ENCODE assay signal across 9 cellular contexts in genomic region chr19:1264801-1265610, GRCh38. TPM values are rescaled to one million over a fixed set of nuclear protein-coding genes. Genes with fewer than 3 reads are reported as not detected.
DNase-seq lines count a peak whose midpoint lies in the region; ATAC-seq and TF ChIP-seq lines count a peak whose summit lies in the region.
"Had no signal": no experiment of that assay in that cellular context is flagged by ENCODE, and none has a peak within 500 bp of the region (broad histone marks: within the 10 kb centered on the region; RNA-seq: fewer than 3 reads in every experiment).

No MANE protein-coding gene starts in this region.

- TF ChIP-seq CTCF in DOHH2 (IDR thresholded peaks at IDR 0.05; ENCODE audit: low read depth, low read length, poor library complexity, severe bottlenecking) (no peak), WERI-Rb-1 (IDR thresholded peaks at IDR 0.05; ENCODE audit: low read depth, low read length) (no peak)

- DNase-seq in NCI-H226 (peak; percentile 94), memory B cell (ENCODE audit: low spot score in 2 of 2) (peak; percentile 77 to 78), ureter (ENCODE audit: low spot score) (peak; percentile 80), WERI-Rb-1 (no peak)

- peak overlapping the region; percentile 95 for H3K27ac ChIP-seq in DOHH2 (ENCODE audit: low read depth, low read length)
- H3K27ac ChIP-seq in cingulate gyrus (ENCODE audit: low read depth, low read length) = peak overlapping the region; percentile 54
- H3K27ac ChIP-seq in WERI-Rb-1 = no peak overlapping the region
- H3K27ac ChIP-seq: KMS-11 had no signal

- H3K9me3 Mint-ChIP-seq in memory B cell = no peaks in the 10 kb centered on the region

- peaks cover 55% of the 10 kb centered on the region for H3K4me1 Mint-ChIP-seq in memory B cell

- peaks cover 42% of the 10 kb centered on the region for H3F3A ChIP-seq in DOHH2 (ENCODE audit: control insufficient read depth, insufficient read depth)

- H3K27me3 Mint-ChIP-seq in memory B cell = no peaks in the 10 kb centered on the region

- H3K27me3 ChIP-seq in DOHH2 (ENCODE audit: control insufficient read depth, low read length) (no peaks in the 10 kb centered on the region; the same call in 1 of the 2 replicates), WERI-Rb-1 (ENCODE audit: insufficient read depth, low read depth, severe bottlenecking) (no peaks in the 10 kb centered on the region)

- ATAC-seq in memory B cell (ENCODE audit: low read depth) = peak; percentile 24
- ATAC-seq in GM19463 (IDR thresholded peaks at IDR 0.05; ENCODE audit: unreplicated experiment) = no peak
- ATAC-seq in HG02623 (IDR thresholded peaks at IDR 0.05; ENCODE audit: unreplicated experiment) = no peak

- peaks cover 4% of the 10 kb centered on the region for H4K20me1 ChIP-seq in DOHH2 (ENCODE audit: control insufficient read depth, insufficient read depth, low read depth, low read length)

- H3K4me3 Mint-ChIP-seq in memory B cell = peak overlapping the region; percentile 90

- H3K4me3 ChIP-seq in DOHH2 (ENCODE audit: low read length) (peak overlapping the region; percentile 77), WERI-Rb-1 (ENCODE audit: low read depth, low read length) (no peak overlapping the region)

- no peaks in the 10 kb centered on the region for H3K9me3 ChIP-seq in DOHH2 (ENCODE audit: control insufficient read depth, insufficient read depth, low read length)
- H3K9me3 ChIP-seq in WERI-Rb-1 (ENCODE audit: severe bottlenecking) = no peaks in the 10 kb centered on the region

- H3K79me2 ChIP-seq in DOHH2 (ENCODE audit: control insufficient read depth, low read length) = peaks cover 30% of the 10 kb centered on the region

- H3K4me2 ChIP-seq in DOHH2 (ENCODE audit: low read length) = peak overlapping the region; percentile 95

- H3K4me1 ChIP-seq in DOHH2 (ENCODE audit: control insufficient read depth, low read length) = peaks cover 78% of the 10 kb centered on the region

- peaks cover 5% of the 10 kb centered on the region for H3K36me3 Mint-ChIP-seq in memory B cell

- H3K27ac Mint-ChIP-seq in memory B cell = peak overlapping the region; percentile 99

- H3K36me3 ChIP-seq in DOHH2 (ENCODE audit: control insufficient read depth, low read length) (peaks cover 18% of the 10 kb centered on the region), WERI-Rb-1 (peaks cover 4% of the 10 kb centered on the region)

- H3K9me2 ChIP-seq in DOHH2 (replicated peaks; ENCODE audit: control insufficient read depth, low read length) = no peaks in the 10 kb centered on the region

RNA-seq across cellular contexts. Expression of gene CIRBP, which starts 4.1 kb away (rescaled TPM):
- 524 TPM for total RNA-seq in ureter

RNA-seq across cellular contexts. Expression of gene FAM174C, which starts 10.3 kb away (rescaled TPM):
- total RNA-seq in ureter = 47.5 TPM

RNA-seq across cellular contexts. Expression of gene MIDN, which starts 16.6 kb away (rescaled TPM):
- 121 TPM for total RNA-seq in ureter

RNA-seq across cellular contexts. Expression of gene EFNA2, which starts 20.7 kb away (rescaled TPM):
- 0.70 TPM for total RNA-seq in ureter

RNA-seq across cellular contexts. Expression of gene ATP5F1D, which starts 23.5 kb away (rescaled TPM):
- 144 TPM for total RNA-seq in ureter
